ENCODE assay signal across 25 cellular contexts in genomic region chr12:1655225-1655788, GRCh38. TPM values are rescaled to one million over a fixed set of nuclear protein-coding genes. Genes with fewer than 3 reads are reported as not detected.
DNase-seq lines count a peak whose midpoint lies in the region; ATAC-seq, FAIRE-seq and TF ChIP-seq lines count a peak whose summit lies in the region.
"Had no signal": no experiment of that assay in that cellular context is flagged by ENCODE, and none has a peak within 500 bp of the region (broad histone marks: within the 10 kb centered on the region; RNA-seq: fewer than 3 reads in every experiment).

No MANE protein-coding gene starts in this region.

- H3K4me1 ChIP-seq in keratinocyte (ENCODE audit: control insufficient read depth, extremely low read depth, insufficient read depth, low read length) = peaks cover 17% of the 10 kb centered on the region
- H3K4me1 ChIP-seq in tibial nerve = peaks cover 0 to 58% (median 30%) of the 10 kb centered on the region in 4 donors
- H3K4me1 ChIP-seq in aorta (ENCODE audit: control insufficient read depth in 1 of 2, insufficient read depth in 2 of 2, low read length in 2 of 2) = no peaks in the 10 kb centered on the region

- TF ChIP-seq POLR2A in tibial nerve (IDR thresholded peaks at IDR 0.05) = no peak

- dilution Hi-C loops in keratinocyte (cut with MboI; ENCODE audit: extremely low pct_ligation_motif_present, low sequenced_read_pairs) = no loop called here

- TF ChIP-seq CTCF in keratinocyte (optimal IDR thresholded peaks at IDR 0.05 in 1 of 3, IDR thresholded peaks at IDR 0.05 in 1 of 3, conservative IDR thresholded peaks at IDR 0.05 in 1 of 3; ENCODE audit: extremely low read depth in 1 of 3, insufficient read depth in 2 of 3, low read length in 3 of 3) (no peak), tibial nerve (IDR thresholded peaks at IDR 0.05) (no peak)

- no peaks in the 10 kb centered on the region for H4K20me1 ChIP-seq in keratinocyte (ENCODE audit: control insufficient read depth, extremely low read depth, insufficient read depth, low read length)

- intact Hi-C loops in aorta (cut with DNase I) = loop anchor here (5.0 to 10.0 kb wide), 3 partner anchors 37 to 379 kb away; partner anchors contain the start of gene ADIPOR2 (in 1 of the 2)

- H3K9me1 ChIP-seq in keratinocyte (ENCODE audit: control insufficient read depth, extremely low read depth, insufficient read depth, low read length) = no peaks in the 10 kb centered on the region

- no peak overlapping the region for H3K9ac ChIP-seq in keratinocyte (ENCODE audit: control insufficient read depth, extremely low read depth, insufficient read depth, low read length)

- H3K9me3 ChIP-seq in keratinocyte (ENCODE audit: control insufficient read depth, low read depth, low read length) (no peaks in the 10 kb centered on the region), tibial nerve (no peaks in the 10 kb centered on the region), aorta (ENCODE audit: control insufficient read depth, low read length) (no peaks in the 10 kb centered on the region)
- H3K9me3 ChIP-seq: ovary, thyroid gland had no signal

- no peaks in the 10 kb centered on the region for H3K36me3 ChIP-seq in keratinocyte (ENCODE audit: control insufficient read depth in 2 of 2, extremely low read depth in 1 of 2, insufficient read depth in 2 of 2, low read length in 2 of 2)
- H3K36me3 ChIP-seq in tibial nerve = no peaks in the 10 kb centered on the region
- no peaks in the 10 kb centered on the region for H3K36me3 ChIP-seq in aorta (ENCODE audit: control insufficient read depth in 1 of 2, insufficient read depth in 2 of 2, low read length in 1 of 2)
- H3K36me3 ChIP-seq: ovary, thyroid gland had no signal

- H3K4me2 ChIP-seq in keratinocyte (ENCODE audit: control insufficient read depth, extremely low read depth, insufficient read depth, low read depth, low read length) = peak overlapping the region; percentile 46

- H3K27ac ChIP-seq in caudate nucleus (ENCODE audit: low read depth, low read length) (peak overlapping the region; percentile 28), keratinocyte (ENCODE audit: control insufficient read depth, insufficient read depth, low read length) (no peak overlapping the region), tibial nerve (peak overlapping the region in 3 of 4 donors; percentile 11 to 98 (median 94)), aorta (ENCODE audit: low read depth in 1 of 2, low read length in 2 of 2) (no peak overlapping the region)
- H3K27ac ChIP-seq: epithelial cell of prostate, ovary, thyroid gland, VCaP had no signal

- no peaks in the 10 kb centered on the region for H3K79me2 ChIP-seq in keratinocyte (ENCODE audit: control insufficient read depth, insufficient read depth, low read length)

- H3K27me3 ChIP-seq in keratinocyte (ENCODE audit: control insufficient read depth, extremely low read depth, insufficient read depth, low read length) = no peaks in the 10 kb centered on the region
- no peaks in the 10 kb centered on the region for H3K27me3 ChIP-seq in tibial nerve
- no peaks in the 10 kb centered on the region for H3K27me3 ChIP-seq in aorta (ENCODE audit: control insufficient read depth in 1 of 2, insufficient read depth in 2 of 2, low read length in 1 of 2)
- H3K27me3 ChIP-seq: ovary, thyroid gland had no signal

- peak; percentile 16 for DNase-seq in NCI-H510A treated with DMSO at 0.1 percent for 48 hours (lab: John Stamatoyannopoulos, UW)
- DNase-seq in NCI-H510A (lab: John Stamatoyannopoulos, UW) = no peak
- no peak for DNase-seq in caudate nucleus (lab: John Stamatoyannopoulos, UW)
- no peak for DNase-seq in keratinocyte (ENCODE audit: low read depth, low spot score)
- DNase-seq in tibial nerve (ENCODE audit: low spot score in 2 of 2) = no peak
- DNase-seq in aorta = no peak
- DNase-seq in NCI-H524 treated with DMSO at 0.1 percent for 48 hours (lab: John Stamatoyannopoulos, UW) = no peak
- DNase-seq: activated CD4-positive, alpha-beta T cell treated with anti-CD3 and anti-CD28 coated beads, Interleukin-2, amount 50 U/mL, for 1 hour; AML-193; CD8-positive, alpha-beta memory T cell; foreskin fibroblast; Karpas-422; left ventricle myocardium superior; NCI-H1436 treated with DMSO at 0.1 percent for 48 hours; ovary; stimulated activated CD4-positive, alpha-beta T cell treated with anti-CD3 and anti-CD28 coated beads, Interleukin-4, amount 100 ng/mL, for 1 hour; stimulated activated naive CD4-positive, alpha-beta T cell; thyroid gland had no signal

- WGBS in tibial nerve, 2 donors = 89 to 91% methylated on average over 6 of the region's 6 CpGs
- WGBS in aorta, 2 donors = 92 to 94% methylated on average over 6 of the region's 6 CpGs

- peak; percentile 70 for FAIRE-seq in keratinocyte (lab: Jason Lieb, UNC)
- FAIRE-seq: astrocyte, GM19239 had no signal

- no peak overlapping the region for H2AFZ ChIP-seq in keratinocyte (ENCODE audit: control insufficient read depth, low read length)

- ATAC-seq in aorta (ENCODE audit: low FRiP score) = no peak
- ATAC-seq in HG02588 (IDR thresholded peaks at IDR 0.05; ENCODE audit: unreplicated experiment) = no peak
- ATAC-seq: left ventricle myocardium superior; natural killer cell treated with Interleukin-12 subunit alpha and Interleukin-12 subunit beta and Interleukin-15 and Interleukin-18, amount 100 ng/mL, for 72 hours; SK-N-SH treated with all-trans-retinoic acid at 6 μM for 48 hours had no signal

- TF ChIP-seq EP300 in tibial nerve (IDR thresholded peaks at IDR 0.05) = no peak

- H3K4me3 ChIP-seq in keratinocyte (ENCODE audit: control insufficient read depth in 2 of 3, extremely low read depth in 1 of 3, insufficient read depth in 2 of 3, low read depth in 1 of 3, low read length in 3 of 3) (no peak overlapping the region), tibial nerve (no peak overlapping the region), aorta (ENCODE audit: low read length in 2 of 2) (no peak overlapping the region)
- H3K4me3 ChIP-seq: ovary, thyroid gland had no signal

RNA-seq across cellular contexts. Expression of gene WNT5B, which starts 26.3 kb away (rescaled TPM):
- 11.9 to 27.8 TPM (median 12.3 TPM) in 3 replicates for polyA plus RNA-seq in keratinocyte
- 3.8 TPM for polyA plus RNA-seq in keratinocyte (2011; ENCODE audit: low read depth)
- polyA plus RNA-seq in keratinocyte (2011; cell fraction: cytosol; rRNA removed) = 9.2 and 13.1 TPM in 2 replicates
- polyA plus RNA-seq in keratinocyte (2011; cell fraction: nucleus; rRNA removed) = 24.7 and 30.9 TPM in 2 replicates
- polyA plus RNA-seq in keratinocyte (2012; ENCODE audit: low replicate concordance) = 5.4 and 32.2 TPM in 2 replicates
- 14.2 to 51.2 TPM (median 17.0 TPM) in 3 replicates for polyA minus RNA-seq in keratinocyte
- 18.2 TPM for polyA minus RNA-seq in keratinocyte (2011; cell fraction: cytosol; rRNA and poly(A)+ RNA removed)
- 21.0 and 28.8 TPM in 2 replicates for polyA minus RNA-seq in keratinocyte (2011; cell fraction: nucleus; rRNA and poly(A)+ RNA removed)
- 10 to 100 TPM; 11.7 to 34.1 (median 17.6) TPM for total RNA-seq in tibial nerve
- 10 to 100 TPM in 1 of 2 donors, 1 to 10 TPM in 1; 4.2 to 11.2 TPM for total RNA-seq in aorta
- polyA plus RNA-seq in aorta = 1 to 10 TPM in 1 of 2 donors, under 1 TPM in 1; 0.88 to 1.3 TPM
- total RNA-seq: CD8-positive, alpha-beta memory T cell had no signal
- polyA plus RNA-seq: CD8-positive, alpha-beta memory T cell had no signal

RNA-seq across cellular contexts. Expression of gene ADIPOR2, which starts 35.6 kb away (rescaled TPM):
- polyA plus RNA-seq in keratinocyte = 35.7 to 59.4 TPM (median 41.4 TPM) in 3 replicates
- 12.5 TPM for polyA plus RNA-seq in keratinocyte (2011; ENCODE audit: low read depth)
- 41.5 and 68.5 TPM in 2 replicates for polyA plus RNA-seq in keratinocyte (2011; cell fraction: cytosol; rRNA removed)
- 61.9 and 66.3 TPM in 2 replicates for polyA plus RNA-seq in keratinocyte (2011; cell fraction: nucleus; rRNA removed)
- polyA plus RNA-seq in keratinocyte (2012; ENCODE audit: low replicate concordance) = 31.8 and 46.1 TPM in 2 replicates
- polyA minus RNA-seq in keratinocyte = 36.3 to 53.9 TPM (median 39.5 TPM) in 3 replicates
- polyA minus RNA-seq in keratinocyte (2011; cell fraction: cytosol; rRNA and poly(A)+ RNA removed) = 20.9 TPM
- 32.5 and 77.1 TPM in 2 replicates for polyA minus RNA-seq in keratinocyte (2011; cell fraction: nucleus; rRNA and poly(A)+ RNA removed)
- total RNA-seq in tibial nerve = 100 to 1,000 TPM in 1 of 4 donors, 10 to 100 TPM in 3; 66.6 to 123 (median 72.1) TPM
- total RNA-seq in aorta = 10 to 100 TPM; 47.6 to 50.5 TPM
- 10 to 100 TPM; 14.8 to 15.8 TPM for polyA plus RNA-seq in aorta

Comparison
In these comparisons a context has a peak if more than half of its experiments do, and no peak if none do; other contexts are left out.
1. H3K27ac ChIP-seq: peak in caudate nucleus (single experiment) and tibial nerve (3 of 4); none in keratinocyte (single experiment) and aorta (0 of 2).